30 cellular contexts compared by ENCODE assay signal in the genomic region with DNA sequence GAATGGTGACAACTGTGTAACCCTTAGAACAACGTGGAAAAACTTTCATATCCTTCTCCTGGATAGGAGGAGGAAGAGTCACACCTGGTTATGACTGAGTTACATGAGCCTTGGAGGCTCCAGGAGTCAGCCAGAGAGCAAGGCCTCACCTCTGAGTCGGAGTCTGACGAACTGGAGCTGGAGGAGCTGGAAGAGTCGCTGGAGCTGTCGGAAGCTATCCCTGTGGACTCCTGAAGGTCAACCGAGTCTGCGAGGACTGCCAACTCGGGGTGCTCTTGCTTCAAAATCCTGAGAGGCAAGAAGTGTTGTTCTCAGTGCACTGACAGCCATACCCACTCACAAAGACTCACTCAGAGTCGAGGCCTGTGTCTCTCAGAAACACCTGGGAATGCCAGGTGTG. TPM values are rescaled to one million over a fixed set of nuclear protein-coding genes. Genes with fewer than 3 reads are reported as not detected.
DNase-seq lines count a peak whose midpoint lies in the region; ATAC-seq, FAIRE-seq and TF ChIP-seq lines count a peak whose summit lies in the region.
"Had no signal": no experiment of that assay in that cellular context is flagged by ENCODE, and none has a peak within 500 bp of the region (broad histone marks: within the 10 kb centered on the region; RNA-seq: fewer than 3 reads in every experiment).

No MANE protein-coding gene starts in this region.

- no peaks in the 10 kb centered on the region for H3K27me3 Mint-ChIP-seq in IgD-negative memory B cell
- no peaks in the 10 kb centered on the region for H3K27me3 Mint-ChIP-seq in activated T-helper 17 cell treated with anti-CD3 and anti-CD28 coated beads, Interleukin-2, amount 50 U/mL, for 72 hours
- H3K27me3 Mint-ChIP-seq: B cell had no signal

- H3K36me3 ChIP-seq in sigmoid colon, result peaks cover 49 to 96% (median 91%) of the 10 kb centered on the region in 4 donors

- no peak for FAIRE-seq in RCC 7860 (lab: Jason Lieb, UNC)
- FAIRE-seq: GM12878, HepG2, K562 had no signal

- H3K4me1 ChIP-seq in sigmoid colon, result peaks cover 0 to 58% (median 43%) of the 10 kb centered on the region in 4 donors

- peak overlapping the region in 2 of 3 donors; percentile 52 to 71 for H3K27ac Mint-ChIP-seq in IgD-negative memory B cell
- no peak overlapping the region for H3K27ac Mint-ChIP-seq in activated T-helper 17 cell treated with anti-CD3 and anti-CD28 coated beads, Interleukin-2, amount 50 U/mL, for 72 hours
- H3K27ac Mint-ChIP-seq: B cell had no signal

- H3K27ac ChIP-seq in sigmoid colon, result no peak overlapping the region
- H3K27ac ChIP-seq: C4-2B had no signal

- DNase-seq in Right ventricle myocardium superior (peak; percentile 40), Right ventricle myocardium inferior (ENCODE audit: missing footprints) (no peak), sigmoid colon (peak; percentile 20), RCC 7860 (ENCODE audit: low spot score) (no peak), NCI-H1694 (lab: John Stamatoyannopoulos, UW) (no peak)
- DNase-seq: CD8-positive, alpha-beta T cell; DMS 273 treated with DMSO at 0.1 percent for 48 hours; DMS79; EL; GDM1; GOT3; Kasumi-1; MV-4-11; NCI-H1105; NCI-H146; NCI-H2029; NCI-H446; NCI-H524 treated with DMSO at 0.1 percent for 48 hours; NCI-H774; PC-3; SHP77 treated with DMSO at 0.1 percent for 48 hours had no signal

- WGBS in sigmoid colon, 2 donors, result 91 to 95% methylated on average over 9 of the region's 9 CpGs

- intact Hi-C loops in Right ventricle myocardium superior (cut with DNase I), result no loop called here
- intact Hi-C loops in Right ventricle myocardium inferior (cut with DNase I), result no loop called here
- intact Hi-C loops in sigmoid colon (cut with DNase I), result no loop called here

- H3K36me3 Mint-ChIP-seq in IgD-negative memory B cell, result peaks cover 2% of the 10 kb centered on the region
- peaks cover 100% of the 10 kb centered on the region for H3K36me3 Mint-ChIP-seq in activated T-helper 17 cell treated with anti-CD3 and anti-CD28 coated beads, Interleukin-2, amount 50 U/mL, for 72 hours (ENCODE audit: low read depth)

- no peak overlapping the region for H3K4me3 ChIP-seq in sigmoid colon
- H3K4me3 ChIP-seq: GM12878, K562 had no signal

- no peaks in the 10 kb centered on the region for H3K9me3 Mint-ChIP-seq in IgD-negative memory B cell
- no peaks in the 10 kb centered on the region for H3K9me3 Mint-ChIP-seq in activated T-helper 17 cell treated with anti-CD3 and anti-CD28 coated beads, Interleukin-2, amount 50 U/mL, for 72 hours
- H3K9me3 Mint-ChIP-seq: CD8-positive, alpha-beta T cell had no signal

- no peak for TF ChIP-seq POLR2A in sigmoid colon (IDR thresholded peaks at IDR 0.05)

- no peak for TF ChIP-seq CTCF in sigmoid colon (IDR thresholded peaks at IDR 0.05)

- ATAC-seq in Right ventricle myocardium superior (ENCODE audit: poor library complexity) (peak; percentile 24), Right ventricle myocardium inferior (no peak), HG03045 (IDR thresholded peaks at IDR 0.05; ENCODE audit: unreplicated experiment) (no peak)
- no peak for ATAC-seq in activated T-helper 17 cell treated with anti-CD3 and anti-CD28 coated beads, Interleukin-2, amount 50 U/mL, for 72 hours (replicated peaks)
- ATAC-seq: CD8-positive, alpha-beta T cell; GM12878; HCT116; HepG2; K562; PC-3 had no signal

- no peaks in the 10 kb centered on the region for H3K9me3 ChIP-seq in sigmoid colon

- peak overlapping the region in 1 of 4 donors; percentile 75 for H3K4me3 Mint-ChIP-seq in IgD-negative memory B cell
- H3K4me3 Mint-ChIP-seq in activated T-helper 17 cell treated with anti-CD3 and anti-CD28 coated beads, Interleukin-2, amount 50 U/mL, for 72 hours, result peak overlapping the region; percentile 15
- H3K4me3 Mint-ChIP-seq: B cell; CD8-positive, alpha-beta T cell had no signal

- TF ChIP-seq EP300 in sigmoid colon (IDR thresholded peaks at IDR 0.05), result no peak

- H3K4me1 Mint-ChIP-seq in IgD-negative memory B cell, result peaks cover 18 to 25% (median 23%) of the 10 kb centered on the region in 3 donors
- H3K4me1 Mint-ChIP-seq in activated T-helper 17 cell treated with anti-CD3 and anti-CD28 coated beads, Interleukin-2, amount 50 U/mL, for 72 hours, result peaks cover 17% of the 10 kb centered on the region

- H3K27me3 ChIP-seq in sigmoid colon, result no peaks in the 10 kb centered on the region

RNA-seq across cellular contexts. Expression of a gene that starts 6.2 kb away (rescaled TPM):
- total RNA-seq in Right ventricle myocardium superior (63.1 TPM), Right ventricle myocardium inferior (62.8 TPM), sigmoid colon (10 to 100 TPM; 21.3 to 37.3 (median 28.9) TPM)
- polyA plus RNA-seq in IgD-negative memory B cell (41.4 TPM), sigmoid colon (10 to 100 TPM; 24.0 to 28.9 (median 24.8) TPM)
- 100 to 1,000 TPM in 1 of 2 donors, 10 to 100 TPM in 1; 99.1 to 144 TPM for total RNA-seq in activated T-helper 17 cell treated with anti-CD3 and anti-CD28 coated beads, Interleukin-2, amount 50 U/mL, for 72 hours

RNA-seq across cellular contexts. Expression of a gene that starts 6.4 kb away (rescaled TPM):
- total RNA-seq in Right ventricle myocardium superior (19.0 TPM), Right ventricle myocardium inferior (17.3 TPM), sigmoid colon (10 to 100 TPM; 13.6 to 32.5 (median 20.8) TPM)
- polyA plus RNA-seq in IgD-negative memory B cell (121 TPM), sigmoid colon (10 to 100 TPM; 25.7 to 34.8 (median 33.6) TPM)
- 10 to 100 TPM; 31.6 to 35.7 TPM for total RNA-seq in activated T-helper 17 cell treated with anti-CD3 and anti-CD28 coated beads, Interleukin-2, amount 50 U/mL, for 72 hours

RNA-seq across cellular contexts. Expression of a gene that starts 9.4 kb away (rescaled TPM):
- total RNA-seq in Right ventricle myocardium superior, result 336 TPM
- 375 TPM for total RNA-seq in Right ventricle myocardium inferior
- polyA plus RNA-seq in IgD-negative memory B cell, result 2.7 TPM
- 1 to 10 TPM; 7.3 to 7.4 TPM for total RNA-seq in activated T-helper 17 cell treated with anti-CD3 and anti-CD28 coated beads, Interleukin-2, amount 50 U/mL, for 72 hours
- 100 to 1,000 TPM; 327 to 428 (median 348) TPM for total RNA-seq in sigmoid colon
- 100 to 1,000 TPM in 1 of 3 donors, 10 to 100 TPM in 1, 1 to 10 TPM in 1; 8.3 to 109 (median 35.3) TPM for polyA plus RNA-seq in sigmoid colon

RNA-seq across cellular contexts. Expression of a gene that starts 16.9 kb away (rescaled TPM):
- total RNA-seq in Right ventricle myocardium superior, result 61.2 TPM
- total RNA-seq in Right ventricle myocardium inferior, result 74.0 TPM
- 152 TPM for polyA plus RNA-seq in IgD-negative memory B cell
- 100 to 1,000 TPM; 254 to 438 TPM for total RNA-seq in activated T-helper 17 cell treated with anti-CD3 and anti-CD28 coated beads, Interleukin-2, amount 50 U/mL, for 72 hours
- 100 to 1,000 TPM; 123 to 229 (median 129) TPM for total RNA-seq in sigmoid colon
- polyA plus RNA-seq in sigmoid colon, result 100 to 1,000 TPM in 2 of 3 donors, 10 to 100 TPM in 1; 87.9 to 187 (median 107) TPM

RNA-seq across cellular contexts. Expression of a gene that starts 17.7 kb away (rescaled TPM):
- 23.3 TPM for total RNA-seq in Right ventricle myocardium superior
- 20.8 TPM for total RNA-seq in Right ventricle myocardium inferior
- 17.5 TPM for polyA plus RNA-seq in IgD-negative memory B cell
- 10 to 100 TPM; 20.9 to 28.6 TPM for total RNA-seq in activated T-helper 17 cell treated with anti-CD3 and anti-CD28 coated beads, Interleukin-2, amount 50 U/mL, for 72 hours
- total RNA-seq in sigmoid colon, result 10 to 100 TPM; 27.5 to 46.2 (median 41.7) TPM
- polyA plus RNA-seq in sigmoid colon, result 10 to 100 TPM in 1 of 3 donors, 1 to 10 TPM in 2; 6.6 to 22.1 (median 6.9) TPM

Comparison
In these comparisons a context has a peak if more than half of its experiments do, and no peak if none do; other contexts are left out.
1. DNase-seq: peak in Right ventricle myocardium superior (single experiment) and sigmoid colon (single experiment); none in Right ventricle myocardium inferior (single experiment), RCC 7860 (single experiment) and NCI-H1694 (single experiment).
2. RNA of a gene that starts 9.4 kb away (total RNA-seq): 375 TPM in Right ventricle myocardium inferior (single experiment), 327 to 428 TPM in sigmoid colon and 336 TPM in Right ventricle myocardium superior (single experiment); 7.3 to 7.4 TPM in activated T-helper 17 cell treated with anti-CD3 and anti-CD28 coated beads, Interleukin-2, amount 50 U/mL, for 72 hours; every median in the first group is over 10 times any median in the second.